ENCODE assay signal across 8 cellular contexts in the genomic region with DNA sequence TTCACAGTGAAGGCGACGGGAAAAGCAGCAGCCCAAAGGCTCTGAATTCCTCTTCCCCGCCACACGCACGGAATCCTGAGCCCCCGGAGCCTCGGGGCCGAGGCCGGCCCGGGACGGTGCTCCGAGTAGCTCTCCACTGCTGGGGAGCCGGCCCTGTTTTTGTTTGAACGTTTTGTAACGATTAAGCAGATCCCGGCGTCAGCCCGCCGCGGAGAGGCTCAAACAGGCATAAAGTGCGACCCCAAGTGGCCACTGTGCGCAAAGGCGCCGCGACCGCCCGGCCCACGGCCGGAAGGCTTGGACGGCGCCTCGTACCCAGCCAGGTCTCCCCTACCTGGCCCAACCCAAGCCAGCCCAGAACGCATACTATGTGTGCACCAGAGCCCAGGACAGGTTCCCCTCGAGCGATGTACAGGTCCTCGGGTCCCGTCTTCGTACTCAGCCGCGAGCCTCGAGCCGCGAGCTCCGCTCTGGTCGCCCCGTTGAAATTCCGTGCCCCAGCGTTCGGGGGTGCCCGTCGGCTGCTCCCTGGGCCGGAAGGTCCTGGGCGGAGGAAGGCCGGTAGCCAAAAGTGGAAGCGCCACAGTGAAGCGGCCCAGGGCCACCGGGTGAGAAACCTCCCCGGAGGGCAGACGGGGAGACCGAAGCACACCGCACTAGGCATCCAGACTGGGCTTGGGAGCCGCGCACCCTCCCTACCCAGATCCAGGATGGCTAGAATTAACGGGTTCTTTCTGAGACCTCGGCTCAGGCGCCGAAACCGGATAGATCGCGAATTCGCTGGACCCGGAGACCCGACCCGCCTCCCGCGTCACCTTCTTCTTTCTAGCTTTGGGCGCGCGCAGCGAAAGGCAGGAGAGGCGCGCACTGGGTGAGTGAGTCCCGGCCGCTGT. TPM values are rescaled to one million over a fixed set of nuclear protein-coding genes. Genes with fewer than 3 reads are reported as not detected.
DNase-seq lines count a peak whose midpoint lies in the region; ATAC-seq and TF ChIP-seq lines count a peak whose summit lies in the region.

No MANE protein-coding gene starts in this region.

- H3K4me3 ChIP-seq in GM12864 (ENCODE audit: low read depth, low read length) = peak overlapping the region; percentile 22

- DNase-seq in GM12864 (ENCODE audit: low read depth) (peak; percentile 27), NCI-H2171 treated with DMSO at 0.1 percent for 48 hours (lab: John Stamatoyannopoulos, UW) (peak; percentile 60), dedifferentiated amniotic fluid mesenchymal stem cell (ENCODE audit: extremely low spot score) (peak; percentile 88), left lobe of liver (ENCODE audit: low spot score) (peak; percentile 95)
- peak; percentile 89 for DNase-seq in activated CD4-positive, alpha-beta T cell treated with anti-CD3 and anti-CD28 coated beads for 48 hours
- DNase-seq in stimulated activated CD4-positive, alpha-beta T cell treated with anti-CD3 and anti-CD28 coated beads, Interleukin-1b, Interleukin-23, amount 100 ng/mL, for 48 hours = peak; percentile 79

- ATAC-seq in HG02763 (IDR thresholded peaks at IDR 0.05; ENCODE audit: unreplicated experiment) = peak; percentile 46
- ATAC-seq in left lobe of liver = peak; percentile 66
- no peak for ATAC-seq in GM18517 (IDR thresholded peaks at IDR 0.05; ENCODE audit: unreplicated experiment)

- peak; percentile 92 for TF ChIP-seq CTCF in GM12864 (IDR thresholded peaks at IDR 0.05; ENCODE audit: low read depth, low read length, missing control alignments)

RNA-seq across cellular contexts. Expression of a gene that starts 1.2 kb away (rescaled TPM):
- 35.3 TPM for total RNA-seq in left lobe of liver

Comparison
In these comparisons a context has a peak if more than half of its experiments do, and no peak if none do; other contexts are left out.
1. DNase-seq: peak in every context shown above with its lines; median percentile 95 in left lobe of liver; 89 in activated CD4-positive, alpha-beta T cell treated with anti-CD3 and anti-CD28 coated beads for 48 hours; 88 in dedifferentiated amniotic fluid mesenchymal stem cell; 79 in stimulated activated CD4-positive, alpha-beta T cell treated with anti-CD3 and anti-CD28 coated beads, Interleukin-1b, Interleukin-23, amount 100 ng/mL, for 48 hours; 60 in NCI-H2171 treated with DMSO at 0.1 percent for 48 hours; 27 in GM12864.